Comparison of ENCODE assay signal across 8 cellular contexts in the genomic region with DNA sequence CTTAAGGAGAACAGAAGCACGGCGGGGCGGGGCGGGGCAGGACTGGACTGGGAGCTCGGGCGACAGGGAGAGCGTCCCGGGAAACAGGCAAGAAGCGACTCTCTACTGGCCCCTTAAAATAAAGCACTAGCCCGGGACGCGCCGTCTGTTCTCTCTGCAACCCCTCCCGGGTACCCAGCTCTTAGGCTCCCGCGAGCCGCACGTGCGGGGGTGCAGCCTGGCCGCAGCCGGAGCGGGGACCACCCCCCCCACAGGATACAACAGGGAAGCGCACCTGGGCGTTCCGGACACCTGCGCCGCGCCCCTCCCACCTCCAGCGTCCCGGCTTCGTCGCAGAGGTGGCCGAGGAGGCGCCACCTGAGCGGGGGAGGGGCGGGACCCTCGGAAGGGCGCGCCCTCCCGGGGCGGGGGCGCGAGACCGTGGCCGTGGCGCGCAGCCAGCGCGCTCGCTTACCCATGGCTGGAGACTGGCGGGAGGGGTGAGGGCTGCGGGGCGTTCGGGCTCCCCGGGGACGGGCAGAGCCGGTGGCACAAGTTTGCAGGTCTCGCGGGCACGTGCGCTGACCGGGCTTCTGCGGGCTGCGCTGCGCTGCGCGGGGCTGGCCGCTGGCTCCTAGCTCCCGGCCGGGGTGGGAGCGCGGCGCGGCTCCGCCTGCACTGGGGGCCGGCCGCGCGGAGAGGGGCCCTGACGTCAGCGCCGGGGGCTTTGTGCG.
DNase-seq lines count a peak whose midpoint lies in the region; ATAC-seq, FAIRE-seq and TF ChIP-seq lines count a peak whose summit lies in the region.

No MANE protein-coding gene starts in this region.

- H3K79me2 ChIP-seq in endothelial cell of umbilical vein (ENCODE audit: control insufficient read depth, insufficient read depth, low read length) = no peaks in the 10 kb centered on the region

- H3K9ac ChIP-seq in SK-N-MC (ENCODE audit: insufficient read length) (peak overlapping the region; percentile 45), endothelial cell of umbilical vein (replicated peaks; ENCODE audit: extremely low read depth, insufficient read depth, low read length) (no peak overlapping the region)

- H4K20me1 ChIP-seq in endothelial cell of umbilical vein (replicated peaks; ENCODE audit: control insufficient read depth, extremely low read depth, insufficient read depth, low read length) = no peaks in the 10 kb centered on the region

- H3K27me3 ChIP-seq in endothelial cell of umbilical vein (ENCODE audit: control insufficient read depth in 2 of 2, insufficient read depth in 2 of 2, low read length in 2 of 2) = peaks cover 14 to 24% of the 10 kb centered on the region in 2 experiments

- POLR2A ChIA-PET in endothelial cell of umbilical vein (lab: Charles Lee) = no interaction called here

- no peak for ATAC-seq in GM21717 (IDR thresholded peaks at IDR 0.05; ENCODE audit: unreplicated experiment)
- ATAC-seq in GM21360 (IDR thresholded peaks at IDR 0.05; ENCODE audit: unreplicated experiment) = no peak

- CTCF ChIA-PET in endothelial cell of umbilical vein (lab: Charles Lee) = no interaction called here

- FAIRE-seq in endothelial cell of umbilical vein (lab: Jason Lieb, UNC) = no peak
- FAIRE-seq in RCC 7860 (lab: Jason Lieb, UNC) = no peak

- H3K9me1 ChIP-seq in endothelial cell of umbilical vein (replicated peaks; ENCODE audit: control insufficient read depth, extremely low read depth, insufficient read depth, low read length) = no peaks in the 10 kb centered on the region

- H2AFZ ChIP-seq in endothelial cell of umbilical vein (ENCODE audit: low read depth, low read length) = peak overlapping the region; percentile 30

- H3K4me1 ChIP-seq in endothelial cell of umbilical vein (ENCODE audit: control insufficient read depth, extremely low read depth, insufficient read depth, low read length) = no peaks in the 10 kb centered on the region

- dilution Hi-C loops in endothelial cell of umbilical vein (cut with MboI; ENCODE audit: extremely low pct_ligation_motif_present, low sequenced_read_pairs) = no loop called here

- H3K36me3 ChIP-seq in SK-N-MC (ENCODE audit: insufficient read depth, low read length) = no peaks in the 10 kb centered on the region
- no peaks in the 10 kb centered on the region for H3K36me3 ChIP-seq in endothelial cell of umbilical vein (ENCODE audit: control insufficient read depth in 2 of 2, extremely low read depth in 1 of 2, insufficient read depth in 2 of 2, low read length in 2 of 2)

- peak overlapping the region; percentile 36 for H3K4me2 ChIP-seq in endothelial cell of umbilical vein (ENCODE audit: insufficient read depth, low read length)

- H3K9me3 ChIP-seq in SK-N-MC (ENCODE audit: low read depth, low read length) (no peaks in the 10 kb centered on the region), endothelial cell of umbilical vein (replicated peaks; ENCODE audit: control insufficient read depth, insufficient read depth, low read length) (no peaks in the 10 kb centered on the region)

- no peak for TF ChIP-seq CTCF in endothelial cell of umbilical vein (IDR thresholded peaks at IDR 0.05; ENCODE audit: extremely low read depth in 1 of 2, insufficient read depth in 1 of 2, low read depth in 1 of 2, low read length in 2 of 2)

- no peak for TF ChIP-seq POLR2A in endothelial cell of umbilical vein (IDR thresholded peaks at IDR 0.05; ENCODE audit: low read depth, low read length)

- no peak overlapping the region for H3K27ac ChIP-seq in SK-N-MC
- no peak overlapping the region for H3K27ac ChIP-seq in endothelial cell of umbilical vein (ENCODE audit: insufficient read depth, low read depth, low read length)

- intact Hi-C loops in endothelial cell of umbilical vein (cut with micrococcal nuclease) = no loop called here

- peak overlapping the region; percentile 78 for H3K4me3 ChIP-seq in SK-N-MC
- H3K4me3 ChIP-seq in endothelial cell of umbilical vein (replicated peaks in 1 of 3; ENCODE audit: insufficient read depth in 1 of 3, low read depth in 1 of 3, low read length in 3 of 3) = peak overlapping the region in 1 of 3 experiments; percentile 32

- peak; percentile 16 for DNase-seq in activated T-cell treated with anti-CD3 and anti-CD28 coated beads, Interleukin-2, amount 50 U/mL, for 1 hour
- DNase-seq in activated T-cell treated with anti-CD3 and anti-CD28 coated beads for 4 hours = no peak
- no peak for DNase-seq in SK-N-MC (ENCODE audit: low read depth, low spot score)
- DNase-seq in endothelial cell of umbilical vein (ENCODE audit: low read depth, low spot score) = no peak
- DNase-seq in myocyte (ENCODE audit: low read depth) = peak; percentile 57
- no peak for DNase-seq in RCC 7860 (ENCODE audit: low spot score)

- no TSS peak for BruUV-seq in endothelial cell of umbilical vein (replicated peaks; lab: Mats Ljungman, UMichigan)

TF ChIP-seq in endothelial cell of umbilical vein, 7 proteins besides CTCF, POLR2A, EP300 and RAD21:
- TF ChIP-seq GATA2 (IDR thresholded peaks at IDR 0.05; ENCODE audit: insufficient read depth, insufficient read length, low read depth, low read length) = no peak
- TF ChIP-seq MYC (IDR thresholded peaks at IDR 0.05; ENCODE audit: low read depth, low read length) = no peak
- TF ChIP-seq, protein P1, sequence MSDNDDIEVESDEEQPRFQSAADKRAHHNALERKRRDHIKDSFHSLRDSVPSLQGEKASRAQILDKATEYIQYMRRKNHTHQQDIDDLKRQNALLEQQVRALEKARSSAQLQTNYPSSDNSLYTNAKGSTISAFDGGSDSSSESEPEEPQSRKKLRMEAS (IDR thresholded peaks at IDR 0.05; ENCODE audit: insufficient read depth, insufficient read length) = no peak
- TF ChIP-seq EZH2 (IDR thresholded peaks at IDR 0.05; ENCODE audit: borderline replicate concordance, low read depth, low read length, severe bottlenecking) = peak; percentile 68
- no peak for TF ChIP-seq POLR2AphosphoS5 (IDR thresholded peaks at IDR 0.05; ENCODE audit: insufficient read depth, low read depth, low read length)

Comparison
In these comparisons a context has a peak if more than half of its experiments do, and no peak if none do; other contexts are left out.
1. DNase-seq: peak in activated T-cell treated with anti-CD3 and anti-CD28 coated beads, Interleukin-2, amount 50 U/mL, for 1 hour (single experiment) and myocyte (single experiment); none in activated T-cell treated with anti-CD3 and anti-CD28 coated beads for 4 hours (single experiment), SK-N-MC (single experiment), endothelial cell of umbilical vein (single experiment) and RCC 7860 (single experiment).